ENCODE assay signal across 28 cellular contexts in the genomic region with DNA sequence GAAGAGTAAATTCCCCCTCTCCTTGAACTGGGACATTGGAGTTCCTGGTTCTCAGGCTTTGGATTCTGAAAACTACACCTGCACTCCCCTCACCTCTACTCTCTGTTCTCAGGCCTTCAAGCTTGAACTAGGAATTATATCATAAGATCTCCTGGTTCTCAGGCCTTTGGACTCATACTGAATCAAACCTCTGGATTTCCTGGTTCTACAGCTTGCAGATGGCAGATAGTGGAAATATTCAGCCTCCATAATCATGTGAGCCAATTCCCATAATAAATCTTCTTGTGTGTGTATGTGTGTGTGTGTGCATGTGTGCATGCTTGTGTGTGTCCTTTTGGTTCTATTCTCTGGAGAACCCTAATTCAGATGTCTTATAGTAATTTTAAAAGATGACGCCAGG.
"Had no signal": no experiment of that assay in that cellular context is flagged by ENCODE, and none has a peak within 500 bp of the region (broad histone marks: within the 10 kb centered on the region; RNA-seq: fewer than 3 reads in every experiment).

No MANE protein-coding gene starts in this region.

- H3K27me3 ChIP-seq: colonic mucosa, dorsolateral prefrontal cortex, esophagus squamous epithelium, gastrocnemius medialis had no signal

- H3K4me1 Mint-ChIP-seq: endodermal cell had no signal

- H3K36me3 ChIP-seq: colonic mucosa, esophagus muscularis mucosa, esophagus squamous epithelium, gastrocnemius medialis, gastroesophageal sphincter, heart left ventricle, heart right ventricle had no signal

- H3K4me3 Mint-ChIP-seq: dendritic cell treated with granulocyte-macrophage colony-stimulating factor and Interleukin-4, amounts not matched to agents 40 ng/mL and 50 ng/mL, for 4 days; effector memory CD8-positive, alpha-beta T cell; endodermal cell had no signal

- DNase-seq: colonic mucosa; cortex of kidney; dermis blood vessel endothelial cell; dorsolateral prefrontal cortex; effector CD4-positive, alpha-beta T cell; effector CD8-positive, alpha-beta T cell; effector memory CD4-positive, alpha-beta T cell; effector memory CD8-positive, alpha-beta T cell; endodermal cell; erythroblast; esophagus squamous epithelium; foreskin keratinocyte; foreskin melanocyte; gastrocnemius medialis; glutamatergic neuron; head of caudate nucleus; heart left ventricle; heart right ventricle had no signal

- H3K4me1 ChIP-seq: colonic mucosa, esophagus muscularis mucosa, esophagus squamous epithelium, foreskin keratinocyte, gastrocnemius medialis, gastroesophageal sphincter had no signal

- H3K9me3 Mint-ChIP-seq: effector memory CD8-positive, alpha-beta T cell; endodermal cell had no signal

- H3K27ac ChIP-seq: colonic mucosa, dorsolateral prefrontal cortex, epithelial cell of prostate, esophagus muscularis mucosa, esophagus squamous epithelium, foreskin keratinocyte, gastrocnemius medialis, gastroesophageal sphincter, heart left ventricle, heart right ventricle had no signal

- H3K4me3 ChIP-seq: colonic mucosa, coronary artery, dorsolateral prefrontal cortex, esophagus muscularis mucosa, esophagus squamous epithelium, gastrocnemius medialis, gastroesophageal sphincter, heart left ventricle, heart right ventricle had no signal

- H3K27ac Mint-ChIP-seq: dendritic cell treated with granulocyte-macrophage colony-stimulating factor and Interleukin-4, amounts not matched to agents 40 ng/mL and 50 ng/mL, for 4 days; effector memory CD8-positive, alpha-beta T cell; endodermal cell had no signal

- FAIRE-seq: colon, endometrium, endothelial cell of umbilical vein, frontal cortex had no signal

- H3K27me3 Mint-ChIP-seq: dendritic cell treated with granulocyte-macrophage colony-stimulating factor and Interleukin-4, amounts not matched to agents 40 ng/mL and 50 ng/mL, for 4 days had no signal

- H3K9me3 ChIP-seq: colonic mucosa, esophagus muscularis mucosa, esophagus squamous epithelium, gastrocnemius medialis, gastroesophageal sphincter, heart left ventricle, heart right ventricle had no signal

- ATAC-seq: effector memory CD8-positive, alpha-beta T cell; esophagus mucosa; foreskin keratinocyte; gastrocnemius medialis; gastroesophageal sphincter; heart left ventricle had no signal
